ENCODE assay signal across 1 cellular context in genomic region chr2:24065341-24065740, GRCh38.
A peak's percentile ranks its signal among the peaks of the same experiment; 100 is the strongest.
TF ChIP-seq lines count a peak whose summit lies in the region.

No MANE protein-coding gene starts in this region.

TF ChIP-seq in HepG2, 621 proteins besides CTCF, POLR2A, EP300 and RAD21:
- TF ChIP-seq JARID2 (CRISPR knock-in tag; IDR thresholded peaks at IDR 0.05; ENCODE audit: insufficient replicate concordance) (no peak), ATF7 (IDR thresholded peaks at IDR 0.05) (peak; percentile 60), ATF7 (CRISPR knock-in tag; IDR thresholded peaks at IDR 0.05) (no peak), DPF2 (CRISPR knock-in tag; IDR thresholded peaks at IDR 0.05; ENCODE audit: borderline replicate concordance, low read depth) (no peak), MEF2D (CRISPR knock-in tag; IDR thresholded peaks at IDR 0.05) (no peak)
TF ChIP-seq in HepG2: peak in this region for 1.
